ENCODE assay signal across 8 cellular contexts in genomic region chr3:142586803-142587406, GRCh38.
A peak's percentile ranks its signal among the peaks of the same experiment; 100 is the strongest.
DNase-seq lines count a peak whose midpoint lies in the region; ATAC-seq and TF ChIP-seq lines count a peak whose summit lies in the region.

No MANE protein-coding gene starts in this region.

- H3K27ac Mint-ChIP-seq in stimulated activated memory B cell treated with anti-CD40 and anti-IgM and Interleukin-4, amounts not matched to agents 10 μg/mL and 1 μg/mL and 100 μg/mL, for 72 hours: no peak overlapping the region

- H3K27me3 Mint-ChIP-seq in stimulated activated memory B cell treated with anti-CD40 and anti-IgM and Interleukin-4, amounts not matched to agents 10 μg/mL and 1 μg/mL and 100 μg/mL, for 72 hours: no peaks in the 10 kb centered on the region

- peak; percentile 65 for ATAC-seq in HG03439 (IDR thresholded peaks at IDR 0.05; ENCODE audit: unreplicated experiment)
- peak; percentile 64 for ATAC-seq in stimulated activated memory B cell treated with anti-CD40 and anti-IgM and Interleukin-4, amounts not matched to agents 10 μg/mL and 1 μg/mL and 100 μg/mL, for 72 hours
- no peak for ATAC-seq in GM19035 (IDR thresholded peaks at IDR 0.05; ENCODE audit: unreplicated experiment)

- H3K4me1 Mint-ChIP-seq in stimulated activated memory B cell treated with anti-CD40 and anti-IgM and Interleukin-4, amounts not matched to agents 10 μg/mL and 1 μg/mL and 100 μg/mL, for 72 hours: no peaks in the 10 kb centered on the region

- no peaks in the 10 kb centered on the region for H3K36me3 Mint-ChIP-seq in stimulated activated memory B cell treated with anti-CD40 and anti-IgM and Interleukin-4, amounts not matched to agents 10 μg/mL and 1 μg/mL and 100 μg/mL, for 72 hours

- no peak overlapping the region for H3K4me3 Mint-ChIP-seq in stimulated activated memory B cell treated with anti-CD40 and anti-IgM and Interleukin-4, amounts not matched to agents 10 μg/mL and 1 μg/mL and 100 μg/mL, for 72 hours

- no peaks in the 10 kb centered on the region for H3K9me3 Mint-ChIP-seq in stimulated activated memory B cell treated with anti-CD40 and anti-IgM and Interleukin-4, amounts not matched to agents 10 μg/mL and 1 μg/mL and 100 μg/mL, for 72 hours

- H3K4me3 ChIP-seq in astrocyte of the spinal cord (ENCODE audit: low read depth, low read length): no peak overlapping the region

- DNase-seq in AG08395 (ENCODE audit: low spot score) (peak; percentile 80), GM04503 (ENCODE audit: low read depth) (peak; percentile 60), NCI-H510A (lab: John Stamatoyannopoulos, UW) (peak; percentile 5), astrocyte of the spinal cord (ENCODE audit: low read depth, low spot score) (peak; percentile 82), iPS-NIHi7 (ENCODE audit: extremely low spot score) (peak; percentile 59)

- in situ Hi-C loops in astrocyte of the spinal cord (cut with HindIII; ENCODE audit: low sequenced_read_pairs): loop anchor here (25.0 kb wide), 1 partner anchor 250 kb away; no protein-coding TSS in a partner anchor

- peak; percentile 44 for TF ChIP-seq CTCF in astrocyte of the spinal cord (IDR thresholded peaks at IDR 0.05; ENCODE audit: low read depth, low read length)

Comparison
In these comparisons a context has a peak if more than half of its experiments do, and no peak if none do; other contexts are left out.
1. DNase-seq: peak in every context shown above with its lines; median percentile 82 in astrocyte of the spinal cord; 80 in AG08395; 60 in GM04503; 59 in iPS-NIHi7; 5 in NCI-H510A.